8 cellular contexts compared by ENCODE assay signal in the genomic region with DNA sequence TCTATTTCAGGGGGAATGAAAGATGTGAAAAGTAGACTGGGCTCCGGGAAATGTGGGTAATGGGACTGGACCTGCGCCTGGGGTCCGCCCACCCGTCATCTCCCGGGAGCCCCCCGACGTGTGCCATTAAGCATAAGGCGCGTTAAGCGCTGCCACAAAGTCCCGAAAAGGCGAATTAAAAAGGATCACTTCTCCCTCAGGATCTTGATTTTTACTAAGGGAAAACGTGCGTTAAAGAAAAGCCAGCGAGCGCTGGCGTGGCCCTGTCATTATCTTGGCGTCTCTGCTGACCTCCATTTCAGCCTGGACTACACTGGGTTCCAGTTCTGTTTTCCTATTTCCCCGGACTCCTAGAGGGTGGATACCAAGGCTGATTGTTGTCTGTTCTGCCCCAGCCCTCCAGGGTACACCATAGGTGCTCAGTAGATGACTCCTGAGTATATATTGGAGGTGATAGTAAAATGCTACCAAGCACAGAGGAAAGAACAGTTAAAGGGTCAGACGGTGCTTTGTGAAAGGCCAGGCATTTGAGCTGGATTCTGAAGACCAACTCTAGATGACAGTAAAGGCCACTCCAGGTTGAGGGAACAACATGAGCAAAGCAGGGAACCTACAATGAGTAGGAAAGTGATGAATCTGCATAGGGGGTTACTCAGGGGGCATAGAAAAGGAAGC.
DNase-seq lines count a peak whose midpoint lies in the region; ATAC-seq and TF ChIP-seq lines count a peak whose summit lies in the region.

No MANE protein-coding gene starts in this region.

- peak overlapping the region; percentile 63 for H3K4me3 Mint-ChIP-seq in activated CD4-positive, alpha-beta memory T cell treated with anti-CD3 and anti-CD28 coated beads for 36 hours
- peak overlapping the region; percentile 83 for H3K4me3 Mint-ChIP-seq in nephron progenitor cell

- 0 out of 2 replicates have a peak overlapping the region, but pooled peaks have one; percentile 12 for H3K9ac ChIP-seq in HUES48 (ENCODE audit: low read depth, low read length)

- intact Hi-C loops in activated CD4-positive, alpha-beta memory T cell treated with anti-CD3 and anti-CD28 coated beads for 36 hours (cut with micrococcal nuclease), result loop anchor here (1.0 to 10.0 kb wide), 6 partner anchors 33 to 1373 kb away; a partner anchor contains a TSS

- no peaks in the 10 kb centered on the region for H3K36me3 ChIP-seq in HUES48 (ENCODE audit: control insufficient read depth, insufficient read depth, low read length)

- POLR2A ChIA-PET in activated CD4-positive, alpha-beta memory T cell treated with anti-CD3 and anti-CD28 coated beads for 36 hours (lab: Charles Lee), result interaction anchor here (0.7 to 2.3 kb wide), 2 partner anchors 89 to 92 kb away, joined by 3 to 8 read pairs; a partner anchor contains a TSS

- no peaks in the 10 kb centered on the region for H3K27me3 Mint-ChIP-seq in activated CD4-positive, alpha-beta memory T cell treated with anti-CD3 and anti-CD28 coated beads for 36 hours
- H3K27me3 Mint-ChIP-seq in nephron progenitor cell (ENCODE audit: low read depth, poor library complexity), result no peaks in the 10 kb centered on the region

- DNase-seq in COR-L47 (lab: John Stamatoyannopoulos, UW), result peak; percentile 3
- DNase-seq in activated CD4-positive, alpha-beta memory T cell treated with anti-CD3 and anti-CD28 coated beads for 36 hours, result no peak
- DNase-seq in foreskin fibroblast, result peak; percentile 24 to 59
- DNase-seq in nephron progenitor cell, result peak; percentile 23
- no peak for DNase-seq in SW 1271 (lab: John Stamatoyannopoulos, UW)
- no peak for DNase-seq in dedifferentiated amniotic fluid mesenchymal stem cell (ENCODE audit: extremely low spot score)

- no peaks in the 10 kb centered on the region for H3K9me3 ChIP-seq in HUES48 (ENCODE audit: control insufficient read depth, insufficient read depth, low read length)

- no peaks in the 10 kb centered on the region for H3K27me3 ChIP-seq in HUES48 (ENCODE audit: control insufficient read depth, insufficient read depth, low read length)

- H3K9me3 Mint-ChIP-seq in activated CD4-positive, alpha-beta memory T cell treated with anti-CD3 and anti-CD28 coated beads for 36 hours, result no peaks in the 10 kb centered on the region
- no peaks in the 10 kb centered on the region for H3K9me3 Mint-ChIP-seq in nephron progenitor cell

- CTCF ChIA-PET in activated CD4-positive, alpha-beta memory T cell treated with anti-CD3 and anti-CD28 coated beads for 36 hours (lab: Charles Lee), result interaction anchor here (1.6 kb wide), 1 partner anchor 332 kb away, joined by 4 read pairs; no protein-coding TSS in a partner anchor

- peaks cover 13% of the 10 kb centered on the region for H3K4me1 ChIP-seq in HUES48 (ENCODE audit: control insufficient read depth, insufficient read depth, low read length)

- H3K36me3 Mint-ChIP-seq in activated CD4-positive, alpha-beta memory T cell treated with anti-CD3 and anti-CD28 coated beads for 36 hours, result no peaks in the 10 kb centered on the region
- H3K36me3 Mint-ChIP-seq in nephron progenitor cell (ENCODE audit: low read depth), result no peaks in the 10 kb centered on the region

- no peak overlapping the region for H3K27ac ChIP-seq in HUES48 (ENCODE audit: low read depth, low read length)

- TF ChIP-seq CTCF in foreskin fibroblast (IDR thresholded peaks at IDR 0.05; ENCODE audit: low read depth, low read length) (no peak), nephron progenitor cell (IDR thresholded peaks at IDR 0.05) (no peak)

- peak overlapping the region; percentile 21 for H3K27ac Mint-ChIP-seq in activated CD4-positive, alpha-beta memory T cell treated with anti-CD3 and anti-CD28 coated beads for 36 hours
- peak overlapping the region; percentile 49 for H3K27ac Mint-ChIP-seq in nephron progenitor cell

- H3K4me3 ChIP-seq in HUES48 (ENCODE audit: low read depth, low read length) (peak overlapping the region; percentile 60), foreskin fibroblast (ENCODE audit: low read depth in 1 of 2, low read length in 2 of 2) (peak overlapping the region; percentile 51 to 67)

- ATAC-seq in HG02588 (IDR thresholded peaks at IDR 0.05; ENCODE audit: unreplicated experiment), result no peak

- peaks cover 24% of the 10 kb centered on the region for H3K4me1 Mint-ChIP-seq in activated CD4-positive, alpha-beta memory T cell treated with anti-CD3 and anti-CD28 coated beads for 36 hours (ENCODE audit: low read depth)
- peaks cover 31% of the 10 kb centered on the region for H3K4me1 Mint-ChIP-seq in nephron progenitor cell

Comparison
In these comparisons a context has a peak if more than half of its experiments do, and no peak if none do; other contexts are left out.
1. DNase-seq: peak in COR-L47 (single experiment), foreskin fibroblast (2 of 2) and nephron progenitor cell (single experiment); none in activated CD4-positive, alpha-beta memory T cell treated with anti-CD3 and anti-CD28 coated beads for 36 hours (single experiment), SW 1271 (0 of 2) and dedifferentiated amniotic fluid mesenchymal stem cell (single experiment).